In the genomic region with DNA sequence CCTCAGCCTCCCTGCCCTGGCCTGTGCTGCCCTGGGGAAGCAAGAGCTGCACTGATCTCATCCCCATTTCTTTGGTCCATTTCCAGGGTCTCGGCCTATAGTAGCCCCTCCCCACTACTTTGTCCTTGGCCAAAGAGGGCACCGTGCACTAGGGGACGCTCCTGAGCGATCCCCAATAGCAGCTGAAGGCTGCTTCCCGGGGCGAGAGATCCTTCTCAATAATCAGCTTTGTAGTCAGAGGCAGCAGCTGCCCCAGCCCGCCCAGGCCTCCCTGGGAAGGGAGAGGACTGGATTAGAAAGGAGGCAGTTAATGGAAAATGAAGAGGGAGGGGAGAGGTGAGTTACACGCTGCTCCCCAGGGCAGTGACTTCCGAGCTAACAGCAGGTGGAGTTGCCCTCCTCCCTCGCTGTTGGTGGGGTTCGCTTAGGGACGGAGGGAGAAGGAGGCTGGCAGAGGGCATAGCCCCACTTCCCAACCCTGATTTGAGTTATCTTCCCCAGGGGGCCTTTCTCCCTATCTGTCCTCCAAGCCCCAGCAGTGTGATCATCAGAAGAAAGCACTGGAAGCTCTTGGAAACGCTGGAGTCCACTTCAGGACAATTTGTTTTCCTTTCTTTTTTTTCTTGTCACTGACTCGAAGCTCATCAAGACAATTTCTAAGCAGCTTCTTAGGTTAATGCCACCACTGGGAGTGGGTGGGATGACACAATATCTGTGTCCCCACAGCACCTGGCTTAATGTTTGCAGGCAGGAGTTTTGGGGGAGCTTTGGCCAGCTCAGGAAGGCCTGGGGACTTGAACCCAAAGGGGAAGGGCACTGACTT, we compare ENCODE assay signal across 8 cellular contexts. TPM values are rescaled to one million over a fixed set of nuclear protein-coding genes. Genes with fewer than 3 reads are reported as not detected.
DNase-seq lines count a peak whose midpoint lies in the region; ATAC-seq, FAIRE-seq and TF ChIP-seq lines count a peak whose summit lies in the region.

No MANE protein-coding gene starts in this region.

- no TSS peak for BruUV-seq in IMR-90 (replicated peaks; lab: Mats Ljungman, UMichigan)

- POLR2A ChIA-PET in IMR-90 (lab: Charles Lee; ENCODE audit: unreplicated experiment), result no interaction called here
- POLR2A ChIA-PET in CD8-positive, alpha-beta T cell (lab: Charles Lee), result interaction anchor here (1.1 kb wide), 1 partner anchor 122 kb away, joined by 3 read pairs; no protein-coding TSS in a partner anchor

- H3K27ac ChIP-seq in IMR-90 (ENCODE audit: insufficient read depth, low read length), result peak overlapping the region; percentile 71
- peak overlapping the region; percentile 23 to 64 for H3K27ac ChIP-seq in kidney (ENCODE audit: low read depth in 2 of 2, low read length in 2 of 2)
- no peak overlapping the region for H3K27ac ChIP-seq in CD8-positive, alpha-beta T cell (ENCODE audit: low read depth, low read length)

- 0 out of 2 replicates have a peak overlapping the region, but pooled peaks have one; percentile 15 for H4K91ac ChIP-seq in IMR-90 (ENCODE audit: insufficient read depth, low read depth, low read length)

- peaks cover 9% of the 10 kb centered on the region for H3K36me3 ChIP-seq in IMR-90 (ENCODE audit: control insufficient read depth, insufficient read depth, low read length)
- H3K36me3 ChIP-seq in bronchial epithelial cell (ENCODE audit: control insufficient read depth, insufficient read depth, low read length), result no peaks in the 10 kb centered on the region
- H3K36me3 ChIP-seq in kidney (ENCODE audit: control insufficient read depth in 1 of 2, insufficient read depth in 2 of 2, low read length in 2 of 2), result peaks cover under 1 to 2% of the 10 kb centered on the region in 2 donors
- H3K36me3 ChIP-seq in CD8-positive, alpha-beta T cell (ENCODE audit: insufficient read depth, low read length), result no peaks in the 10 kb centered on the region

- no peak overlapping the region for H3K27ac Mint-ChIP-seq in CD8-positive, alpha-beta T cell

- H3K36me3 Mint-ChIP-seq in CD8-positive, alpha-beta T cell, result no peaks in the 10 kb centered on the region

- no peak overlapping the region for H4K5ac ChIP-seq in IMR-90 (ENCODE audit: low read depth, low read length)

- no peak overlapping the region for H2BK20ac ChIP-seq in IMR-90 (ENCODE audit: low read depth, low read length)

- H3K23ac ChIP-seq in IMR-90 (ENCODE audit: low read depth, low read length), result peak overlapping the region; percentile 43; the same call in 1 of the 2 replicates

- peak overlapping the region; percentile 69 for H3K9ac ChIP-seq in IMR-90 (ENCODE audit: low read depth, low read length)
- peak overlapping the region in 1 of 2 donors; percentile 48 for H3K9ac ChIP-seq in kidney (ENCODE audit: low read length in 2 of 2)

- WGBS in IMR-90 (ENCODE audit: extremely low coverage in 2 of 2, insufficient read length in 1 of 2), 2 experiments, result 65% methylated on average over 2 of the region's 14 CpGs; no CpG with 5 or more reads in 1 of the 2 experiments

- TF ChIP-seq RAD21 in IMR-90 (IDR thresholded peaks at IDR 0.05; ENCODE audit: low read length), result no peak

- H2BK120ac ChIP-seq in IMR-90 (ENCODE audit: low read depth, low read length), result 0 out of 2 replicates have a peak overlapping the region, but pooled peaks have one; percentile 12

- H3K4me1 ChIP-seq in IMR-90 (ENCODE audit: control insufficient read depth, insufficient read depth, low read length) (peaks cover 29% of the 10 kb centered on the region), kidney (ENCODE audit: control insufficient read depth in 1 of 2, insufficient read depth in 1 of 2, low read depth in 1 of 2, low read length in 2 of 2) (peaks cover 13 to 15% of the 10 kb centered on the region in 2 donors)
- H3K4me1 ChIP-seq in CD8-positive, alpha-beta T cell (ENCODE audit: insufficient read depth, low read length), result peaks cover 17% of the 10 kb centered on the region

- H4K8ac ChIP-seq in IMR-90 (ENCODE audit: low read depth in 2 of 2, low read length in 2 of 2), result no peak overlapping the region; a peak in 1 of 4 replicates

- no peak overlapping the region for H2AFZ ChIP-seq in IMR-90 (replicated peaks; ENCODE audit: low read length, poor library complexity)

- H3K9me3 Mint-ChIP-seq in CD8-positive, alpha-beta T cell, result no peaks in the 10 kb centered on the region

- no peak overlapping the region for H3K18ac ChIP-seq in IMR-90 (ENCODE audit: low read depth, low read length)

- no peak overlapping the region for H3K56ac ChIP-seq in IMR-90 (ENCODE audit: extremely low read depth, insufficient read depth, low read length)

- H3K9me3 ChIP-seq in IMR-90 (ENCODE audit: control insufficient read depth, insufficient read depth, low read length), result no peaks in the 10 kb centered on the region
- no peaks in the 10 kb centered on the region for H3K9me3 ChIP-seq in kidney (ENCODE audit: control insufficient read depth in 1 of 2, low read length in 2 of 2)
- no peaks in the 10 kb centered on the region for H3K9me3 ChIP-seq in CD8-positive, alpha-beta T cell (ENCODE audit: low read length)

- H3K4me1 Mint-ChIP-seq in CD8-positive, alpha-beta T cell (ENCODE audit: low read depth), result peaks cover 21% of the 10 kb centered on the region

- dilution Hi-C loops in IMR-90 (cut with HindIII; ENCODE audit: low sequenced_read_pairs, unreplicated experiment), result no loop called here

- peaks cover 69% of the 10 kb centered on the region for H4K20me1 ChIP-seq in IMR-90 (ENCODE audit: insufficient read depth, low read length)

- peak overlapping the region; percentile 81 for H2AK5ac ChIP-seq in IMR-90 (ENCODE audit: low read depth, low read length)

- no peak for ATAC-seq in IMR-90 (ENCODE audit: low read depth)
- no peak for ATAC-seq in CD8-positive, alpha-beta T cell
- no peak for ATAC-seq in HG03460 (IDR thresholded peaks at IDR 0.05; ENCODE audit: unreplicated experiment)

- H3K4me3 Mint-ChIP-seq in CD8-positive, alpha-beta T cell, result no peak overlapping the region

- no peak overlapping the region for H2BK15ac ChIP-seq in IMR-90 (ENCODE audit: low read depth, low read length)

- TF ChIP-seq CTCF in IMR-90 (conservative IDR thresholded peaks at IDR 0.05; ENCODE audit: low read depth, low read length), result peak; percentile 37
- TF ChIP-seq CTCF in bronchial epithelial cell (IDR thresholded peaks at IDR 0.05; ENCODE audit: insufficient read depth, low read length, severe bottlenecking), result peak; percentile 38
- no peak for TF ChIP-seq CTCF in kidney (IDR thresholded peaks at IDR 0.05; ENCODE audit: borderline replicate concordance, extremely low read depth, insufficient read depth)
- TF ChIP-seq CTCF in CD8-positive, alpha-beta T cell (IDR thresholded peaks at IDR 0.05), result no peak

- H3K27me3 ChIP-seq in IMR-90 (ENCODE audit: control insufficient read depth, insufficient read depth, low read length), result no peaks in the 10 kb centered on the region
- H3K27me3 ChIP-seq in bronchial epithelial cell (ENCODE audit: control insufficient read depth, insufficient read depth, low read length), result no peaks in the 10 kb centered on the region
- H3K27me3 ChIP-seq in CD8-positive, alpha-beta T cell (ENCODE audit: insufficient read depth, low read length), result no peaks in the 10 kb centered on the region

- peak overlapping the region; percentile 99 for H2AK9ac ChIP-seq in IMR-90 (replicated peaks; ENCODE audit: low read depth, low read length, poor library complexity)

- CTCF ChIA-PET in IMR-90 (lab: Yijun Ruan, JAX), result no interaction called here
- CTCF ChIA-PET in CD8-positive, alpha-beta T cell (lab: Charles Lee), result interaction anchor here (0.6 to 2.1 kb wide), 4 partner anchors 27 to 174 kb away, joined by 3 to 8 read pairs (median 4); no protein-coding TSS in a partner anchor

- H3K4me3 ChIP-seq in IMR-90 (ENCODE audit: insufficient read depth, low read depth, low read length) (0 out of 2 replicates have a peak overlapping the region, but pooled peaks have one; percentile 58), bronchial epithelial cell (ENCODE audit: low read depth, low read length) (no peak overlapping the region), kidney (ENCODE audit: low read length in 2 of 2) (no peak overlapping the region)
- H3K4me3 ChIP-seq in CD8-positive, alpha-beta T cell (ENCODE audit: low read depth, low read length), result no peak overlapping the region

- DNase-seq in IMR-90 (no peak), bronchial epithelial cell (ENCODE audit: low read depth) (no peak), kidney (peak; percentile 46), superior temporal gyrus (ENCODE audit: extremely low spot score) (peak; percentile 79), H4 (ENCODE audit: low spot score) (no peak), DMS79 (lab: John Stamatoyannopoulos, UW) (no peak)
- no peak for DNase-seq in CD8-positive, alpha-beta T cell

- H3K4ac ChIP-seq in IMR-90 (ENCODE audit: low read depth, low read length), result peak overlapping the region; percentile 83

- H3K4me2 ChIP-seq in IMR-90 (ENCODE audit: low read depth, low read length), result peak overlapping the region; percentile 87

- H3K9me1 ChIP-seq in IMR-90 (ENCODE audit: insufficient read depth, low read length), result peaks cover 22% of the 10 kb centered on the region

- in situ Hi-C loops in IMR-90 (cut with MboI; ENCODE audit: low sequenced_read_pairs), result no loop called here

- H3K79me1 ChIP-seq in IMR-90 (ENCODE audit: low read depth in 1 of 2, low read length in 2 of 2), result peaks cover 10 to 78% of the 10 kb centered on the region in 2 experiments; a peak in 3 of 4 replicates

- peak overlapping the region; percentile 63 for H2BK5ac ChIP-seq in IMR-90 (ENCODE audit: low read depth, low read length, poor library complexity, severe bottlenecking)

- H3K27me3 Mint-ChIP-seq in CD8-positive, alpha-beta T cell (ENCODE audit: low read depth), result no peaks in the 10 kb centered on the region

- no peak for TF ChIP-seq POLR2A in IMR-90 (IDR thresholded peaks at IDR 0.05; ENCODE audit: low read depth, low read length)

- peak overlapping the region; percentile 61; the same call in 1 of the 2 replicates for H3K14ac ChIP-seq in IMR-90 (replicated peaks; ENCODE audit: low read depth, low read length)

- intact Hi-C loops in IMR-90 (cut with micrococcal nuclease), result no loop called here
- intact Hi-C loops in kidney (cut with DNase I), result no loop called here
- intact Hi-C loops in CD8-positive, alpha-beta T cell (cut with DNase I, micrococcal nuclease), result no loop called here

- no peak for FAIRE-seq in bronchial epithelial cell (lab: Jason Lieb, UNC)
- FAIRE-seq in kidney (lab: Jason Lieb, UNC), result no peak

RNA-seq across cellular contexts. Expression of a gene that starts 2.6 kb away (rescaled TPM):
- 169 and 231 TPM in 2 replicates for total RNA-seq in IMR-90 (2012; rRNA removed)
- 148 and 168 TPM in 2 replicates for polyA plus RNA-seq in IMR-90 (2012; rRNA removed)
- polyA plus RNA-seq in IMR-90 (2012; cell fraction: cytosol; rRNA removed), result 104 and 544 TPM in 2 replicates
- 20.0 and 91.8 TPM in 2 replicates for polyA plus RNA-seq in IMR-90 (2012; cell fraction: nucleus; rRNA removed; ENCODE audit: low replicate concordance)
- total RNA-seq in bronchial epithelial cell, result 80.6 and 95.9 TPM in 2 replicates
- total RNA-seq in kidney, result 130 TPM
- 72.4 TPM for polyA plus RNA-seq in kidney (ENCODE audit: insufficient read depth, low read depth, low replicate concordance)
- 149 and 167 TPM in 2 replicates for total RNA-seq in H4 (2014; rRNA removed; shearing (Covaris generic))
- total RNA-seq in CD8-positive, alpha-beta T cell, result 10 to 100 TPM; 23.9 to 27.8 TPM

RNA-seq across cellular contexts. Expression of a gene that starts 18.2 kb away (rescaled TPM):
- total RNA-seq in IMR-90 (2012; rRNA removed), result 24.4 and 31.9 TPM in 2 replicates
- 30.9 and 33.7 TPM in 2 replicates for polyA plus RNA-seq in IMR-90 (2012; rRNA removed)
- 23.6 and 45.5 TPM in 2 replicates for polyA plus RNA-seq in IMR-90 (2012; cell fraction: cytosol; rRNA removed)
- polyA plus RNA-seq in IMR-90 (2012; cell fraction: nucleus; rRNA removed; ENCODE audit: low replicate concordance), result 69.5 and 77.5 TPM in 2 replicates
- total RNA-seq in bronchial epithelial cell, result 16.6 and 19.5 TPM in 2 replicates
- 23.6 TPM for total RNA-seq in kidney
- polyA plus RNA-seq in kidney (ENCODE audit: insufficient read depth, low read depth, low replicate concordance), result 34.3 TPM
- 29.3 and 33.4 TPM in 2 replicates for total RNA-seq in H4 (2014; rRNA removed; shearing (Covaris generic))
- 100 to 1,000 TPM; 316 to 336 TPM for total RNA-seq in CD8-positive, alpha-beta T cell

RNA-seq across cellular contexts. Expression of a gene that starts 18.4 kb away (rescaled TPM):
- total RNA-seq in IMR-90 (2012; rRNA removed), result 18.8 and 19.7 TPM in 2 replicates
- 32.1 and 36.5 TPM in 2 replicates for polyA plus RNA-seq in IMR-90 (2012; rRNA removed)
- 21.1 and 22.1 TPM in 2 replicates for polyA plus RNA-seq in IMR-90 (2012; cell fraction: cytosol; rRNA removed)
- polyA plus RNA-seq in IMR-90 (2012; cell fraction: nucleus; rRNA removed; ENCODE audit: low replicate concordance), result 19.5 and 49.1 TPM in 2 replicates
- total RNA-seq in bronchial epithelial cell, result 18.7 and 22.3 TPM in 2 replicates
- 38.2 TPM for total RNA-seq in kidney
- 53.0 TPM for polyA plus RNA-seq in kidney (ENCODE audit: insufficient read depth, low read depth, low replicate concordance)
- total RNA-seq in H4 (2014; rRNA removed; shearing (Covaris generic)), result 77.5 and 112 TPM in 2 replicates
- 10 to 100 TPM; 40.3 to 43.1 TPM for total RNA-seq in CD8-positive, alpha-beta T cell

RNA-seq across cellular contexts. Expression of a gene that starts 28.9 kb away (rescaled TPM):
- total RNA-seq in IMR-90 (2012; rRNA removed), result 71.7 and 98.0 TPM in 2 replicates
- 296 and 441 TPM in 2 replicates for polyA plus RNA-seq in IMR-90 (2012; rRNA removed)
- 200 and 504 TPM in 2 replicates for polyA plus RNA-seq in IMR-90 (2012; cell fraction: cytosol; rRNA removed)
- polyA plus RNA-seq in IMR-90 (2012; cell fraction: nucleus; rRNA removed; ENCODE audit: low replicate concordance), result 395 and 1,583 TPM in 2 replicates
- 57.9 and 67.2 TPM in 2 replicates for total RNA-seq in bronchial epithelial cell
- 155 TPM for total RNA-seq in kidney
- polyA plus RNA-seq in kidney (ENCODE audit: insufficient read depth, low read depth, low replicate concordance), result 129 TPM
- total RNA-seq in H4 (2014; rRNA removed; shearing (Covaris generic)), result 225 and 330 TPM in 2 replicates
- 100 to 1,000 TPM; 621 to 637 TPM for total RNA-seq in CD8-positive, alpha-beta T cell

RNA-seq across cellular contexts. Expression of a gene that starts 29.7 kb away (rescaled TPM):
- total RNA-seq in IMR-90 (2012; rRNA removed) (16.1 and 16.4 TPM in 2 replicates), bronchial epithelial cell (15.2 and 17.1 TPM in 2 replicates), kidney (22.6 TPM)
- polyA plus RNA-seq in IMR-90 (2012; rRNA removed) (9.8 and 12.3 TPM in 2 replicates), kidney (ENCODE audit: insufficient read depth, low read depth, low replicate concordance) (12.5 TPM)
- polyA plus RNA-seq in IMR-90 (2012; cell fraction: cytosol; rRNA removed), result 7.3 and 11.1 TPM in 2 replicates
- polyA plus RNA-seq in IMR-90 (2012; cell fraction: nucleus; rRNA removed; ENCODE audit: low replicate concordance), result 10.6 and 14.3 TPM in 2 replicates
- 33.5 and 36.7 TPM in 2 replicates for total RNA-seq in H4 (2014; rRNA removed; shearing (Covaris generic))
- 10 to 100 TPM; 28.6 to 34.4 TPM for total RNA-seq in CD8-positive, alpha-beta T cell

Comparison
In these comparisons a context has a peak if more than half of its experiments do, and no peak if none do; other contexts are left out.
1. DNase-seq: peak in kidney (single experiment) and superior temporal gyrus (single experiment); none in IMR-90 (single experiment), bronchial epithelial cell (single experiment), H4 (single experiment), CD8-positive, alpha-beta T cell (0 of 7) and DMS79 (single experiment).
2. CTCF ChIP-seq: peak in IMR-90 (single experiment) and bronchial epithelial cell (single experiment); none in kidney (single experiment) and CD8-positive, alpha-beta T cell (single experiment).